Comparison of ENCODE assay signal across 8 cellular contexts in genomic region chr17:49646391-49647255, GRCh38. TPM values are rescaled to one million over a fixed set of nuclear protein-coding genes. Genes with fewer than 3 reads are reported as not detected.
DNase-seq lines count a peak whose midpoint lies in the region; ATAC-seq and TF ChIP-seq lines count a peak whose summit lies in the region.

No MANE protein-coding gene starts in this region.

- peak overlapping the region; percentile 69 for H3K4me2 ChIP-seq in smooth muscle cell

- DNase-seq in Caki2 (ENCODE audit: low read depth) (peak; percentile 54), fibroblast of pulmonary artery (ENCODE audit: low read depth) (peak; percentile 62), smooth muscle cell (lab: John Stamatoyannopoulos, UW; ENCODE audit: unreplicated experiment) (no peak), DMS153 treated with DMSO at 0.1 percent for 48 hours (lab: John Stamatoyannopoulos, UW; ENCODE audit: unreplicated experiment) (no peak), DMS53 treated with DMSO at 0.1 percent for 48 hours (lab: John Stamatoyannopoulos, UW; ENCODE audit: unreplicated experiment) (no peak)
- DNase-seq in activated CD4-positive, alpha-beta T cell treated with anti-CD3 and anti-CD28 coated beads for 48 hours = peak; percentile 69

- H3K9me3 ChIP-seq in smooth muscle cell (replicated peaks; ENCODE audit: low read depth) = no peaks in the 10 kb centered on the region

- H3K79me2 ChIP-seq in smooth muscle cell (ENCODE audit: low read depth) = peaks cover 70% of the 10 kb centered on the region

- H3K27ac ChIP-seq in smooth muscle cell (ENCODE audit: low read depth) = peak overlapping the region; percentile 86

- ATAC-seq in HG02610 (IDR thresholded peaks at IDR 0.05; ENCODE audit: unreplicated experiment) = peak; percentile 76
- no peak for ATAC-seq in GM18502 (IDR thresholded peaks at IDR 0.05; ENCODE audit: poor library complexity, unreplicated experiment)

- H4K20me1 ChIP-seq in smooth muscle cell (ENCODE audit: low read depth) = peaks cover 76% of the 10 kb centered on the region

- H3K4me1 ChIP-seq in smooth muscle cell (ENCODE audit: low read depth) = peaks cover 11% of the 10 kb centered on the region

- peaks cover 15% of the 10 kb centered on the region for H3F3A ChIP-seq in smooth muscle cell (ENCODE audit: low read depth)

- TF ChIP-seq CTCF in fibroblast of pulmonary artery (IDR thresholded peaks at IDR 0.05; ENCODE audit: low read length, missing control alignments) (no peak), smooth muscle cell (IDR thresholded peaks at IDR 0.05; ENCODE audit: borderline replicate concordance, insufficient read depth, poor library complexity, severe bottlenecking) (no peak)

- in situ Hi-C loops in Caki2 (cut with HindIII; ENCODE audit: low pct_unique_long_range_greater_than_20kb, low sequenced_read_pairs) = no loop called here

- WGBS in smooth muscle cell (ENCODE audit: low lambda C conversion rate) = 30% methylated on average over 10 of the region's 10 CpGs

- H3K9ac ChIP-seq in smooth muscle cell (ENCODE audit: low read depth) = peak overlapping the region; percentile 50

- H3K4me3 ChIP-seq in fibroblast of pulmonary artery (replicated peaks; ENCODE audit: low read depth, low read length) (peak overlapping the region; percentile 23), smooth muscle cell (peak overlapping the region; percentile 12)

- no peaks in the 10 kb centered on the region for H3K36me3 ChIP-seq in smooth muscle cell (ENCODE audit: low read depth)

- H3K27me3 ChIP-seq in smooth muscle cell (ENCODE audit: low read depth) = no peaks in the 10 kb centered on the region

- H2AFZ ChIP-seq in smooth muscle cell (ENCODE audit: low read depth) = no peak overlapping the region

RNA-seq across cellular contexts. Expression of gene SPOP, which starts 31.3 kb away (rescaled TPM):
- 36.7 and 68.6 TPM in 2 replicates for total RNA-seq in Caki2 (2014; rRNA removed; shearing (Covaris generic); ENCODE audit: low replicate concordance)
- 36.5 and 55.0 TPM in 2 replicates for total RNA-seq in smooth muscle cell
- polyA plus RNA-seq in smooth muscle cell = 54.9 and 69.8 TPM in 2 replicates

Comparison
In these comparisons a context has a peak if more than half of its experiments do, and no peak if none do; other contexts are left out.
1. DNase-seq: peak in Caki2 (single experiment), activated CD4-positive, alpha-beta T cell treated with anti-CD3 and anti-CD28 coated beads for 48 hours (single experiment) and fibroblast of pulmonary artery (single experiment); none in smooth muscle cell (single experiment), DMS153 treated with DMSO at 0.1 percent for 48 hours (single experiment) and DMS53 treated with DMSO at 0.1 percent for 48 hours (single experiment).